In the genomic region with DNA sequence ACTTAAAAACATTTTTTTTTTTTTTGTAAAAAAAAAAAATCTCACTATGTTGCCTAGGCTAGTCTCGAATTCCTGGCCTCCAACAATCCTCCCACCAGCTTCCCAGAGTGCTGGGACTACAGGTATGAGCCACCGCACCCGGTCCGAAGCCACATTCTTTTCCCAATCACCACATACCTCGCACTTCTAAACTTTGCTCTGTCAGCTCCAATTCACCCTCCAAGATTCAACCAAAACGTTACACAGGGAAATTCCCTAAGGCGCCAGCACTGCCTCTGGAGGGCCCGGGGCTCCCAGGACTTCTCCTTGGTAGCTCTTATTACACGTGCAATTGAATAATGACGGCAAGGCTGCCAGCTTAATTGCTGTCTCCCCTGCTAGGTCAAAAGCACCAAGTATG, we compare ENCODE assay signal across 22 cellular contexts. TPM values are rescaled to one million over a fixed set of nuclear protein-coding genes. Genes with fewer than 3 reads are reported as not detected.
DNase-seq lines count a peak whose midpoint lies in the region; TF ChIP-seq lines count a peak whose summit lies in the region.
"Had no signal": no experiment of that assay in that cellular context is flagged by ENCODE, and none has a peak within 500 bp of the region (broad histone marks: within the 10 kb centered on the region; RNA-seq: fewer than 3 reads in every experiment).

No MANE protein-coding gene starts in this region.

- H3K27me3 Mint-ChIP-seq in H9 (ENCODE audit: low read depth) (peaks cover 5% of the 10 kb centered on the region), endodermal cell (ENCODE audit: insufficient read depth) (no peaks in the 10 kb centered on the region)

- no peak for TF ChIP-seq CTCF in H9 (conservative IDR thresholded peaks at IDR 0.05)
- TF ChIP-seq CTCF in endodermal cell (conservative IDR thresholded peaks at IDR 0.05), result no peak

- no peak overlapping the region for H2BK12ac ChIP-seq in H9 (ENCODE audit: insufficient read length, low read depth, low read length)
- H2BK12ac ChIP-seq in trophoblast cell (ENCODE audit: low read length), result no peak overlapping the region

- no peak overlapping the region for H3K56ac ChIP-seq in H9 (ENCODE audit: insufficient read length, low read depth, low read length)

- H4K8ac ChIP-seq in H9 (replicated peaks; ENCODE audit: insufficient read length, low read depth, low read length), result no peak overlapping the region
- H4K8ac ChIP-seq in trophoblast cell (ENCODE audit: low read depth, low read length), result no peak overlapping the region

- peak overlapping the region in 2 of 3 experiments; percentile 2 to 34; a peak in 3 of 7 replicates for H3K27ac Mint-ChIP-seq in H9
- H3K27ac Mint-ChIP-seq in endodermal cell, result peak overlapping the region; percentile 54
- H3K27ac Mint-ChIP-seq: activated B cell treated with CpG ODN at 0.5 μM for 24 hours; activated naive CD4-positive, alpha-beta T cell treated with anti-CD3 and anti-CD28 coated beads, Interleukin-2, amount 10 ng/mL, durations not matched to agents 7 days and 5 days; T-helper 2 cell treated with Interferon-gamma antibody and Interleukin-4, amounts not matched to agents 5 μg/mL and 100 μg/mL, for 36 hours had no signal

- H2BK120ac ChIP-seq in H9 (ENCODE audit: low read depth, low read length, poor library complexity, severe bottlenecking) (no peak overlapping the region), trophoblast cell (ENCODE audit: insufficient read depth, low read length, poor library complexity) (no peak overlapping the region)

- H4K91ac ChIP-seq in H9 (ENCODE audit: insufficient read length, low read depth, low read length) (no peak overlapping the region), trophoblast cell (ENCODE audit: low read depth, low read length) (no peak overlapping the region)

- no CpG with 5 or more reads among the region's 10 CpGs for WGBS in H9 (ENCODE audit: extremely low coverage, insufficient read length, low lambda C conversion rate)
- WGBS in endodermal cell (ENCODE audit: insufficient coverage in 1 of 2, insufficient read length in 1 of 2), 2 experiments, result 85 to 88% methylated on average over 8 to 10 of the region's 10 CpGs
- 100% methylated on average over 1 of the region's 10 CpGs for WGBS in trophoblast cell (ENCODE audit: extremely low coverage, insufficient coverage, insufficient read length)

- H3K27me3 ChIP-seq in H9 (ENCODE audit: insufficient read depth, low read length), result no peaks in the 10 kb centered on the region
- H3K27me3 ChIP-seq in endodermal cell (ENCODE audit: control insufficient read depth, insufficient read depth, low read length, poor library complexity, severe bottlenecking), result no peaks in the 10 kb centered on the region
- peaks cover 3% of the 10 kb centered on the region for H3K27me3 ChIP-seq in trophoblast cell (ENCODE audit: insufficient read depth, low read length)
- H3K27me3 ChIP-seq: ascending aorta had no signal

- H2BK20ac ChIP-seq in H9 (ENCODE audit: low read depth, low read length, poor library complexity, severe bottlenecking), result no peak overlapping the region

- H3K4ac ChIP-seq in H9 (ENCODE audit: low read depth, low read length), result no peak overlapping the region
- H3K4ac ChIP-seq in trophoblast cell (ENCODE audit: low read depth, low read length), result no peak overlapping the region

- H3K79me1 ChIP-seq in H9 (ENCODE audit: insufficient read depth, low read depth, low read length, poor library complexity, severe bottlenecking), result peaks cover 4% of the 10 kb centered on the region
- H3K79me1 ChIP-seq in trophoblast cell (ENCODE audit: low read length), result no peaks in the 10 kb centered on the region

- H3K9me3 ChIP-seq in H9 (ENCODE audit: control insufficient read depth, low read depth, low read length) (no peaks in the 10 kb centered on the region), endodermal cell (ENCODE audit: control insufficient read depth, low read length) (peaks cover 8% of the 10 kb centered on the region), trophoblast cell (ENCODE audit: insufficient read depth, low read depth, low read length) (no peaks in the 10 kb centered on the region)
- H3K9me3 ChIP-seq: ascending aorta, psoas muscle had no signal

- H3K18ac ChIP-seq in H9 (ENCODE audit: insufficient read length, low read depth, low read length), result no peak overlapping the region
- no peak overlapping the region for H3K18ac ChIP-seq in trophoblast cell (ENCODE audit: low read length)

- H4K12ac ChIP-seq in trophoblast cell (ENCODE audit: low read depth, low read length), result no peak overlapping the region

- H3K4me3 ChIP-seq in endodermal cell (ENCODE audit: low read length) (no peak overlapping the region), trophoblast cell (ENCODE audit: low read depth, low read length) (no peak overlapping the region)
- H3K4me3 ChIP-seq: ascending aorta, heart right ventricle, psoas muscle had no signal

- H3K9ac ChIP-seq in H9 (ENCODE audit: extremely low read depth, insufficient read length, low read length), result no peak overlapping the region
- no peak overlapping the region for H3K9ac ChIP-seq in endodermal cell (ENCODE audit: extremely low read depth, low read length, poor library complexity, severe bottlenecking)
- H3K9ac ChIP-seq in trophoblast cell (ENCODE audit: low read length), result no peak overlapping the region

- no peaks in the 10 kb centered on the region for H3K4me1 ChIP-seq in H9 (ENCODE audit: insufficient read depth, low read length)
- H3K4me1 ChIP-seq in endodermal cell (ENCODE audit: control insufficient read depth, insufficient read depth, low read length), result no peaks in the 10 kb centered on the region
- peaks cover 0 to 2% of the 10 kb centered on the region in 2 experiments for H3K4me1 ChIP-seq in trophoblast cell (ENCODE audit: control insufficient read depth in 1 of 2, insufficient read depth in 2 of 2, low read length in 2 of 2)
- H3K4me1 ChIP-seq: psoas muscle had no signal

- no peak overlapping the region for H3K23ac ChIP-seq in H9 (ENCODE audit: insufficient read length, low read depth, low read length)
- H3K23ac ChIP-seq in trophoblast cell (ENCODE audit: low read length), result no peak overlapping the region

- H3K36me3 Mint-ChIP-seq in H9 (ENCODE audit: insufficient read depth in 1 of 3, low read depth in 3 of 3), result peaks cover 21 to 34% (median 25%) of the 10 kb centered on the region in 3 experiments
- H3K36me3 Mint-ChIP-seq in endodermal cell (ENCODE audit: low read depth), result peaks cover 25% of the 10 kb centered on the region

- H2AFZ ChIP-seq in H9 (ENCODE audit: low read length) (no peak overlapping the region), trophoblast cell (ENCODE audit: insufficient read depth, low read length, poor library complexity) (no peak overlapping the region)

- H3K27ac ChIP-seq in H9 (ENCODE audit: insufficient read length, low read depth, low read length) (no peak overlapping the region), endodermal cell (ENCODE audit: low read depth, low read length) (no peak overlapping the region), trophoblast cell (ENCODE audit: low read depth, low read length) (no peak overlapping the region)
- H3K27ac ChIP-seq: 22Rv1, ascending aorta, epithelial cell of prostate, heart right ventricle, psoas muscle had no signal

- H2AK5ac ChIP-seq in H9 (ENCODE audit: insufficient read length, low read length) (no peak overlapping the region), trophoblast cell (ENCODE audit: low read length) (no peak overlapping the region)

- H3K4me2 ChIP-seq in H9 (ENCODE audit: insufficient read depth, insufficient read length, low read length), result no peak overlapping the region
- no peak overlapping the region for H3K4me2 ChIP-seq in trophoblast cell (ENCODE audit: low read length)

- H3K23me2 ChIP-seq in H9 (ENCODE audit: insufficient read length, low read depth, low read length, poor library complexity, severe bottlenecking), result peaks cover 3% of the 10 kb centered on the region

- H3T11ph ChIP-seq in H9 (ENCODE audit: low read length), result no peak overlapping the region

- no peaks in the 10 kb centered on the region for H4K20me1 ChIP-seq in H9 (ENCODE audit: control insufficient read depth, insufficient read depth, insufficient read length)

- H3K79me2 ChIP-seq in H9 (ENCODE audit: insufficient read depth, low read length) (peaks cover 2% of the 10 kb centered on the region; the same call in 1 of the 2 replicates), trophoblast cell (ENCODE audit: control insufficient read depth, insufficient read depth, low read length, poor library complexity) (no peaks in the 10 kb centered on the region)

- no peak overlapping the region for H2BK5ac ChIP-seq in H9 (ENCODE audit: insufficient read length, low read length)
- no peak overlapping the region for H2BK5ac ChIP-seq in trophoblast cell (ENCODE audit: low read depth, low read length, poor library complexity)

- DNase-seq in NCI-H146 (lab: John Stamatoyannopoulos, UW), result peak; percentile 12
- DNase-seq in NCI-H146 treated with DMSO at 0.1 percent for 48 hours (lab: John Stamatoyannopoulos, UW; ENCODE audit: unreplicated experiment), result no peak
- peak; percentile 14 for DNase-seq in H9
- DNase-seq in endodermal cell, result no peak
- DNase-seq in trophoblast cell, result peak; percentile 92 to 95
- no peak for DNase-seq in SIG-M5 treated with dmso at 0.1 percent for 504 hours (lab: John Stamatoyannopoulos, UW; ENCODE audit: unreplicated experiment)
- DNase-seq in T1000 (lab: John Stamatoyannopoulos, UW), result no peak
- DNase-seq in superior temporal gyrus (ENCODE audit: extremely low spot score), result no peak
- DNase-seq: activated B cell treated with CpG ODN at 0.5 μM for 24 hours; activated CD4-positive, alpha-beta T cell treated with anti-CD3 and anti-CD28 coated beads, Interleukin-2, amount 50 U/mL, for 48 hours; activated naive CD4-positive, alpha-beta T cell treated with anti-CD3 and anti-CD28 coated beads, Interleukin-2, amount 10 ng/mL, durations not matched to agents 7 days and 5 days; heart right ventricle; NCI-H2029; NCI-H524; psoas muscle; stimulated activated CD4-positive, alpha-beta T cell treated with anti-CD3 and anti-CD28 coated beads, Interleukin-1b, Interleukin-23, amount 100 ng/mL, for 48 hours; substantia nigra had no signal

- H3K36me3 ChIP-seq in endodermal cell (ENCODE audit: control insufficient read depth, insufficient read depth, low read length), result no peaks in the 10 kb centered on the region
- no peaks in the 10 kb centered on the region for H3K36me3 ChIP-seq in trophoblast cell (ENCODE audit: control insufficient read depth in 1 of 2, insufficient read depth in 2 of 2, low read length in 2 of 2)
- H3K36me3 ChIP-seq: ascending aorta, heart right ventricle had no signal

- H3K9me3 Mint-ChIP-seq in H9, result peaks cover 10 to 15% of the 10 kb centered on the region in 2 experiments; a peak in 4 of 5 replicates
- H3K9me3 Mint-ChIP-seq in endodermal cell, result peaks cover 16% of the 10 kb centered on the region
- H3K9me3 Mint-ChIP-seq: neural crest cell had no signal

- no peak overlapping the region for H3K14ac ChIP-seq in H9 (ENCODE audit: insufficient read depth, low read length)
- H3K14ac ChIP-seq in trophoblast cell (ENCODE audit: low read length), result no peak overlapping the region

- H2BK15ac ChIP-seq in H9 (ENCODE audit: low read depth, low read length), result no peak overlapping the region

- H3K4me3 Mint-ChIP-seq in H9 (no peak overlapping the region), endodermal cell (no peak overlapping the region)
- H3K4me3 Mint-ChIP-seq: activated B cell treated with CpG ODN at 0.5 μM for 24 hours; activated naive CD4-positive, alpha-beta T cell treated with anti-CD3 and anti-CD28 coated beads, Interleukin-2, amount 10 ng/mL, durations not matched to agents 7 days and 5 days; neural crest cell; T-helper 2 cell treated with Interferon-gamma antibody and Interleukin-4, amounts not matched to agents 5 μg/mL and 100 μg/mL, for 36 hours had no signal

- H3K4me1 Mint-ChIP-seq in H9, result peaks cover 5 to 12% of the 10 kb centered on the region in 2 experiments
- H3K4me1 Mint-ChIP-seq in endodermal cell, result no peaks in the 10 kb centered on the region

- no peak overlapping the region for H4K5ac ChIP-seq in H9 (ENCODE audit: insufficient read length, low read depth, low read length)

RNA-seq across cellular contexts. Expression of a gene that starts 10.3 kb away (rescaled TPM):
- total RNA-seq in H9 (2021), result 42.7 and 43.5 TPM in 2 replicates
- total RNA-seq in endodermal cell, result 10 to 100 TPM; 54.2 to 54.3 TPM
- 28.7 TPM for polyA plus RNA-seq in endodermal cell (2013, experiment 1 of 2)
- 27.9 TPM for polyA plus RNA-seq in endodermal cell (2013, experiment 2 of 2)
- polyA plus RNA-seq in trophoblast cell (2013), result 13.5 and 13.7 TPM in 2 replicates

RNA-seq across cellular contexts. Expression of a gene that starts 10.9 kb away (rescaled TPM):
- total RNA-seq in H9 (2021), result 43.3 and 44.2 TPM in 2 replicates
- 10 to 100 TPM; 33.5 to 43.2 TPM for total RNA-seq in endodermal cell
- polyA plus RNA-seq in endodermal cell (2013, experiment 1 of 2), result 12.8 TPM
- 12.0 TPM for polyA plus RNA-seq in endodermal cell (2013, experiment 2 of 2)
- 2.6 and 3.4 TPM in 2 replicates for polyA plus RNA-seq in trophoblast cell (2013)

Comparison
In these comparisons a context has a peak if more than half of its experiments do, and no peak if none do; other contexts are left out.
1. DNase-seq: peak in NCI-H146 (single experiment), H9 (single experiment) and trophoblast cell (2 of 2); none in NCI-H146 treated with DMSO at 0.1 percent for 48 hours (single experiment), endodermal cell (single experiment), SIG-M5 treated with dmso at 0.1 percent for 504 hours (single experiment), T1000 (single experiment) and superior temporal gyrus (single experiment).